In genomic region chr3:40524571-40525285, GRCh38 we compare ENCODE assay signal across 8 cellular contexts. TPM values are rescaled to one million over a fixed set of nuclear protein-coding genes. Genes with fewer than 3 reads are reported as not detected.
DNase-seq lines count a peak whose midpoint lies in the region; ATAC-seq, FAIRE-seq and TF ChIP-seq lines count a peak whose summit lies in the region.

Gene ZNF621 (plus strand): TSS chr3:40524960. CDS start chr3:40525841, 881 bp downstream.

- peak; percentile 95 for TF ChIP-seq POLR2A in GM12891 (IDR thresholded peaks at IDR 0.05; ENCODE audit: low read depth, low read length)

- intact Hi-C loops in left ventricle myocardium superior (cut with micrococcal nuclease), result loop anchor here (2.0 kb wide), 1 partner anchor 48 kb away; the partner anchor contains the start of gene ZNF619

- DNase-seq in GM12891 (ENCODE audit: insufficient read length, low spot score) (peak; percentile 90), NCI-H1092 (lab: John Stamatoyannopoulos, UW) (peak; percentile 63), amygdala (lab: John Stamatoyannopoulos, UW) (peak; percentile 30 to 91 (median 77)), left ventricle myocardium superior (peak; percentile 96), pulmonary artery endothelial cell (ENCODE audit: low read depth, low spot score) (peak; percentile 50), urothelium cell line (ENCODE audit: low spot score) (peak; percentile 96)

- peak within 1 kb of the TSS; percentile 96 for H3K4me3 Mint-ChIP-seq in T-helper 1 cell treated with Interleukin-12 subunit alpha and Interleukin-12 subunit beta and Interleukin-4 antibody, amounts not matched to agents 30 μg/mL and 1 μg/mL, for 36 hours

- no peaks in the 10 kb centered on the region for H3K9me3 Mint-ChIP-seq in T-helper 1 cell treated with Interleukin-12 subunit alpha and Interleukin-12 subunit beta and Interleukin-4 antibody, amounts not matched to agents 30 μg/mL and 1 μg/mL, for 36 hours

- peak within 1 kb of the TSS; percentile 97 for H3K27ac Mint-ChIP-seq in T-helper 1 cell treated with Interleukin-12 subunit alpha and Interleukin-12 subunit beta and Interleukin-4 antibody, amounts not matched to agents 30 μg/mL and 1 μg/mL, for 36 hours

- peaks cover 26% of the 10 kb centered on the region for H3K4me1 Mint-ChIP-seq in T-helper 1 cell treated with Interleukin-12 subunit alpha and Interleukin-12 subunit beta and Interleukin-4 antibody, amounts not matched to agents 30 μg/mL and 1 μg/mL, for 36 hours (ENCODE audit: low read depth)

- no peaks in the 10 kb centered on the region for H3K27me3 Mint-ChIP-seq in T-helper 1 cell treated with Interleukin-12 subunit alpha and Interleukin-12 subunit beta and Interleukin-4 antibody, amounts not matched to agents 30 μg/mL and 1 μg/mL, for 36 hours (ENCODE audit: low read depth)

- peaks cover 26% of the 10 kb centered on the region for H3K36me3 Mint-ChIP-seq in T-helper 1 cell treated with Interleukin-12 subunit alpha and Interleukin-12 subunit beta and Interleukin-4 antibody, amounts not matched to agents 30 μg/mL and 1 μg/mL, for 36 hours (ENCODE audit: low read depth)

- FAIRE-seq in GM12891 (lab: Jason Lieb, UNC) (peak; percentile 94), urothelium cell line (lab: Jason Lieb, UNC) (peak; percentile 53)

- ATAC-seq in HG02610 (IDR thresholded peaks at IDR 0.05; ENCODE audit: unreplicated experiment) (peak; percentile 99), left ventricle myocardium superior (peak; percentile 100)

TF ChIP-seq in GM12891, 5 proteins besides CTCF, POLR2A, EP300 and RAD21:
- TF ChIP-seq SPI1 (IDR thresholded peaks at IDR 0.05; ENCODE audit: low read depth, low read length) (no peak), TAF1 (IDR thresholded peaks at IDR 0.05; ENCODE audit: low read depth, low read length) (peak; percentile 89), POLR2AphosphoS5 (IDR thresholded peaks at IDR 0.05; ENCODE audit: low read depth, low read length) (peak; percentile 86), POU2F2 (IDR thresholded peaks at IDR 0.05; ENCODE audit: low read depth, low read length) (peak; percentile 72; the same call in 1 of the 2 replicates), PAX5 (IDR thresholded peaks at IDR 0.05; ENCODE audit: insufficient read depth, low read length, severe bottlenecking) (no peak)

RNA-seq across cellular contexts. Expression of gene ZNF621, which starts in this region (rescaled TPM):
- polyA plus RNA-seq in GM12891 (2012; ENCODE audit: low read depth, missing spikeins), result 6.3 TPM
- total RNA-seq in left ventricle myocardium superior (8.6 TPM), pulmonary artery endothelial cell (8.8 and 9.6 TPM in 2 replicates)

Comparison
In these comparisons a context has a peak if more than half of its experiments do, and no peak if none do; other contexts are left out.
1. Peak in every context shown above with its lines: DNase-seq and ATAC-seq.